In genomic region chr5:1709186-1709803, GRCh38 we compare ENCODE assay signal across 13 cellular contexts.
A peak's percentile ranks its signal among the peaks of the same experiment; 100 is the strongest.
DNase-seq lines count a peak whose midpoint lies in the region; ATAC-seq and TF ChIP-seq lines count a peak whose summit lies in the region.
"Had no signal": no experiment of that assay in that cellular context is flagged by ENCODE, and none has a peak within 500 bp of the region (broad histone marks: within the 10 kb centered on the region; RNA-seq: fewer than 3 reads in every experiment).

No MANE protein-coding gene starts in this region.

- H3K9me3 Mint-ChIP-seq in Caco-2 (ENCODE audit: unreplicated experiment) (no peaks in the 10 kb centered on the region), neural progenitor cell (peaks cover 4% of the 10 kb centered on the region)

- intact Hi-C loops in Caco-2 (cut with micrococcal nuclease; ENCODE audit: unreplicated experiment) = no loop called here
- intact Hi-C loops in body of pancreas (cut with DNase I) = no loop called here
- intact Hi-C loops in adrenal gland (cut with DNase I) = no loop called here

- POLR2A ChIA-PET in Caco-2 (lab: Charles Lee) = no interaction called here

- H3K27ac Mint-ChIP-seq in Caco-2 (ENCODE audit: unreplicated experiment) (no peak overlapping the region), neural progenitor cell (peak overlapping the region; percentile 32)

- DNase-seq in Caco-2 (no peak), epithelial cell of proximal tubule (ENCODE audit: low read depth) (peak; percentile 13), neural progenitor cell (ENCODE audit: low spot score) (peak; percentile 28), SKM-1 treated with dmso at 0.1 percent for 144 hours (lab: John Stamatoyannopoulos, UW; ENCODE audit: unreplicated experiment) (no peak), body of pancreas (no peak), adrenal gland (no peak)
- DNase-seq: GM23248, NCI-H524, WERI-Rb-1 had no signal

- H3K4me1 ChIP-seq in Caco-2 (no peaks in the 10 kb centered on the region), HUES48 (ENCODE audit: control insufficient read depth, insufficient read depth, low read length) (peaks cover 11% of the 10 kb centered on the region), neural progenitor cell (peaks cover 12% of the 10 kb centered on the region), body of pancreas (no peaks in the 10 kb centered on the region), adrenal gland (replicated peaks in 1 of 2) (no peaks in the 10 kb centered on the region)
- H3K4me1 ChIP-seq: esophagus muscularis mucosa had no signal

- TF ChIP-seq CTCF in Caco-2 (IDR thresholded peaks at IDR 0.05; ENCODE audit: insufficient read depth in 1 of 2, low read depth in 1 of 2, low read length in 1 of 2, severe bottlenecking in 1 of 2, unreplicated experiment in 1 of 2) (no peak), epithelial cell of proximal tubule (conservative IDR thresholded peaks at IDR 0.05; ENCODE audit: low read depth, low read length) (no peak), neural progenitor cell (IDR thresholded peaks at IDR 0.05) (no peak), body of pancreas (IDR thresholded peaks at IDR 0.05) (no peak), adrenal gland (IDR thresholded peaks at IDR 0.05) (no peak)

- no peaks in the 10 kb centered on the region for H3K9me3 ChIP-seq in Caco-2
- no peaks in the 10 kb centered on the region for H3K9me3 ChIP-seq in HUES48 (ENCODE audit: control insufficient read depth, insufficient read depth, low read length)
- H3K9me3 ChIP-seq in neural progenitor cell (ENCODE audit: low read depth) = no peaks in the 10 kb centered on the region
- no peaks in the 10 kb centered on the region for H3K9me3 ChIP-seq in body of pancreas
- H3K9me3 ChIP-seq in adrenal gland (replicated peaks in 1 of 3) = no peaks in the 10 kb centered on the region
- H3K9me3 ChIP-seq: esophagus muscularis mucosa, neutrophil had no signal

- H3F3A ChIP-seq in neural progenitor cell (ENCODE audit: low read depth) = peaks cover 3% of the 10 kb centered on the region

- H2AFZ ChIP-seq in neural progenitor cell (replicated peaks) = peak overlapping the region; percentile 1
- H2AFZ ChIP-seq: GM23248 had no signal

- H3K4me2 ChIP-seq in neural progenitor cell = peak overlapping the region; percentile 72

- CTCF ChIA-PET in Caco-2 (lab: Charles Lee) = no interaction called here

- no peaks in the 10 kb centered on the region for H3K79me2 ChIP-seq in neural progenitor cell (ENCODE audit: low read depth)

- H3K27ac ChIP-seq in HUES48 (ENCODE audit: low read depth, low read length) (no peak overlapping the region), neural progenitor cell (no peak overlapping the region), body of pancreas (no peak overlapping the region), adrenal gland (no peak overlapping the region)
- H3K27ac ChIP-seq: esophagus muscularis mucosa, GM23248, neutrophil, WERI-Rb-1 had no signal

- no peak for ATAC-seq in body of pancreas
- ATAC-seq in GM18868 (IDR thresholded peaks at IDR 0.05; ENCODE audit: unreplicated experiment) = no peak

- H3K4me3 Mint-ChIP-seq in Caco-2 (ENCODE audit: unreplicated experiment) (peak overlapping the region; percentile 16), neural progenitor cell (peak overlapping the region; percentile 66)

- H3K4me1 Mint-ChIP-seq in Caco-2 (ENCODE audit: low read depth, unreplicated experiment) (no peaks in the 10 kb centered on the region), neural progenitor cell (peaks cover 20% of the 10 kb centered on the region)

- no peak overlapping the region; the same call in 1 of the 2 replicates for H3K9ac ChIP-seq in HUES48 (ENCODE audit: low read depth, low read length)
- no peak overlapping the region for H3K9ac ChIP-seq in neural progenitor cell
- H3K9ac ChIP-seq: GM23248 had no signal

- TF ChIP-seq POLR2A in body of pancreas (IDR thresholded peaks at IDR 0.05) = no peak
- TF ChIP-seq POLR2A in adrenal gland (IDR thresholded peaks at IDR 0.05) = no peak

- H3K36me3 ChIP-seq in Caco-2 (ENCODE audit: control insufficient read depth, insufficient read depth, low read length) (no peaks in the 10 kb centered on the region), HUES48 (ENCODE audit: control insufficient read depth, insufficient read depth, low read length) (no peaks in the 10 kb centered on the region), neural progenitor cell (no peaks in the 10 kb centered on the region), body of pancreas (replicated peaks in 1 of 2; ENCODE audit: insufficient read depth in 1 of 2, low read depth in 2 of 2) (no peaks in the 10 kb centered on the region), adrenal gland (replicated peaks in 1 of 2) (no peaks in the 10 kb centered on the region)
- H3K36me3 ChIP-seq: esophagus muscularis mucosa, neutrophil, WERI-Rb-1 had no signal

- no peaks in the 10 kb centered on the region for H3K27me3 Mint-ChIP-seq in Caco-2 (ENCODE audit: insufficient read depth, unreplicated experiment)
- H3K27me3 Mint-ChIP-seq in neural progenitor cell (ENCODE audit: insufficient read depth, low read depth) = peaks cover 5% of the 10 kb centered on the region

- 43 to 57% methylated on average over 15 of the region's 15 CpGs for WGBS in body of pancreas, 2 donors
- 52 to 61% (median 55%) methylated on average over 15 of the region's 15 CpGs for WGBS in adrenal gland, 4 donors

- H3K27me3 ChIP-seq in Caco-2 (replicated peaks; ENCODE audit: control insufficient read depth, insufficient read depth, low read length) = no peaks in the 10 kb centered on the region
- H3K27me3 ChIP-seq in HUES48 (ENCODE audit: control insufficient read depth, insufficient read depth, low read length) = peaks cover 17% of the 10 kb centered on the region
- H3K27me3 ChIP-seq in neural progenitor cell = peaks cover 6% of the 10 kb centered on the region
- no peaks in the 10 kb centered on the region for H3K27me3 ChIP-seq in body of pancreas
- H3K27me3 ChIP-seq in adrenal gland = no peaks in the 10 kb centered on the region

- BruUV-seq in Caco-2 (replicated peaks; lab: Mats Ljungman, UMichigan) = no TSS peak

- H3K4me3 ChIP-seq in Caco-2 (ENCODE audit: low read depth, low read length) (no peak overlapping the region), HUES48 (ENCODE audit: low read depth, low read length) (peak overlapping the region; percentile 41), epithelial cell of proximal tubule (ENCODE audit: low read depth, low read length) (peak overlapping the region; percentile 8), neural progenitor cell (peak overlapping the region; percentile 35), body of pancreas (no peak overlapping the region), adrenal gland (no peak overlapping the region)
- H3K4me3 ChIP-seq: esophagus muscularis mucosa, GM23248 had no signal

- no peaks in the 10 kb centered on the region for H4K20me1 ChIP-seq in neural progenitor cell (ENCODE audit: low read depth)

- H3K36me3 Mint-ChIP-seq in Caco-2 (ENCODE audit: insufficient read depth, unreplicated experiment) = no peaks in the 10 kb centered on the region
- H3K36me3 Mint-ChIP-seq in neural progenitor cell = no peaks in the 10 kb centered on the region

Comparison
In these comparisons a context has a peak if more than half of its experiments do, and no peak if none do; other contexts are left out.
1. DNase-seq: peak in epithelial cell of proximal tubule (single experiment) and neural progenitor cell (single experiment); none in Caco-2 (0 of 2), SKM-1 treated with dmso at 0.1 percent for 144 hours (single experiment), body of pancreas (0 of 4) and adrenal gland (0 of 7).
2. H3K4me3 ChIP-seq: peak in HUES48 (single experiment), epithelial cell of proximal tubule (single experiment) and neural progenitor cell (single experiment); none in Caco-2 (single experiment), body of pancreas (0 of 2) and adrenal gland (0 of 4).